In genomic region chrX:71607488-71607887, GRCh38 we compare ENCODE assay signal across 23 cellular contexts. TPM values are rescaled to one million over a fixed set of nuclear protein-coding genes. Genes with fewer than 3 reads are reported as not detected.
DNase-seq lines count a peak whose midpoint lies in the region; ATAC-seq, FAIRE-seq and TF ChIP-seq lines count a peak whose summit lies in the region.
"Had no signal": no experiment of that assay in that cellular context is flagged by ENCODE, and none has a peak within 500 bp of the region (broad histone marks: within the 10 kb centered on the region; RNA-seq: fewer than 3 reads in every experiment).

No MANE protein-coding gene starts in this region.

- H3K4me1 Mint-ChIP-seq in activated CD4-positive, alpha-beta T cell treated with anti-CD3 and anti-CD28 coated beads, Interleukin-2, amount 10 ng/mL, durations not matched to agents 7 days and 5 days = peaks cover 71% of the 10 kb centered on the region
- peaks cover 51% of the 10 kb centered on the region for H3K4me1 Mint-ChIP-seq in activated naive CD8-positive, alpha-beta T cell treated with anti-CD3 and anti-CD28 coated beads, Interleukin-2, amount 10 ng/mL, durations not matched to agents 7 days and 5 days
- H3K4me1 Mint-ChIP-seq: brain had no signal

- no peak overlapping the region for H3K4me3 ChIP-seq in Loucy (ENCODE audit: low read length, poor library complexity, severe bottlenecking)
- H3K4me3 ChIP-seq in osteoblast (ENCODE audit: insufficient read depth, low read length) = no peak overlapping the region
- H3K4me3 ChIP-seq in small intestine (ENCODE audit: low read depth in 1 of 2, low read length in 2 of 2) = no peak overlapping the region
- H3K4me3 ChIP-seq: A549, coronary artery, thyroid gland had no signal

- CTCF ChIA-PET in activated CD4-positive, alpha-beta T cell treated with anti-CD3 and anti-CD28 coated beads, Interleukin-2, amount 10 ng/mL, durations not matched to agents 7 days and 5 days (lab: Charles Lee) = interaction anchor here (1.0 to 1.6 kb wide), 4 partner anchors 9 to 22 kb away, joined by 3 read pairs; no protein-coding TSS in a partner anchor

- H3F3A ChIP-seq in Loucy (ENCODE audit: low read depth) = no peaks in the 10 kb centered on the region; the same call in 1 of the 2 replicates

- no peaks in the 10 kb centered on the region for H3K79me2 ChIP-seq in Loucy (ENCODE audit: insufficient read depth, low read length)
- no peaks in the 10 kb centered on the region for H3K79me2 ChIP-seq in osteoblast (ENCODE audit: insufficient read depth, low read length)

- 79 to 94% (median 82%) methylated on average over 2 of the region's 2 CpGs for WGBS in small intestine, 3 donors

- no peaks in the 10 kb centered on the region for H3K27me3 ChIP-seq in Loucy (ENCODE audit: insufficient read depth, low read length, poor library complexity, severe bottlenecking)
- H3K27me3 ChIP-seq in osteoblast (ENCODE audit: insufficient read depth, low read length) = peaks cover 2% of the 10 kb centered on the region
- no peaks in the 10 kb centered on the region for H3K27me3 ChIP-seq in small intestine (ENCODE audit: control insufficient read depth in 2 of 2, insufficient read depth in 2 of 2, low read length in 2 of 2)
- H3K27me3 ChIP-seq: thyroid gland had no signal

- H3K36me3 ChIP-seq in Loucy (ENCODE audit: insufficient read depth, low read length) = peaks cover 5% of the 10 kb centered on the region; the same call in 1 of the 2 replicates
- peaks cover 59% of the 10 kb centered on the region for H3K36me3 ChIP-seq in osteoblast (ENCODE audit: insufficient read depth, low read length)
- H3K36me3 ChIP-seq in small intestine (ENCODE audit: control insufficient read depth in 2 of 2, insufficient read depth in 2 of 2, low read length in 2 of 2) = peaks cover 3 to 5% of the 10 kb centered on the region in 2 donors

- H4K20me1 ChIP-seq in Loucy (ENCODE audit: insufficient read depth, low read length, poor library complexity, severe bottlenecking) (no peaks in the 10 kb centered on the region), osteoblast (ENCODE audit: insufficient read depth, low read length) (peaks cover 3% of the 10 kb centered on the region)

- no peak for DNase-seq in activated CD4-positive, alpha-beta T cell treated with anti-CD3 and anti-CD28 coated beads, Interleukin-2, amount 10 ng/mL, durations not matched to agents 7 days and 5 days
- no peak for DNase-seq in activated CD4-positive, alpha-beta T cell treated with anti-CD3 and anti-CD28 coated beads, Interleukin-2, amount 50 U/mL, for 1 hour
- no peak for DNase-seq in activated naive CD8-positive, alpha-beta T cell treated with anti-CD3 and anti-CD28 coated beads, Interleukin-2, amount 10 ng/mL, durations not matched to agents 7 days and 5 days
- DNase-seq in osteoblast (ENCODE audit: insufficient read length, low spot score, missing footprints) = peak; percentile 39
- DNase-seq in HCEC 1CT = no peak
- no peak for DNase-seq in small intestine
- no peak for DNase-seq in NCI-H128 (lab: John Stamatoyannopoulos, UW; ENCODE audit: unreplicated experiment)
- DNase-seq: activated gamma-delta T cell, DMS79, hippocampal formation, kidney, naive B cell, NCI-H1417 treated with DMSO at 0.1 percent for 48 hours, thyroid gland had no signal

- H3K9me3 ChIP-seq in Loucy (ENCODE audit: insufficient read depth, low read depth, low read length) = no peaks in the 10 kb centered on the region
- peaks cover 2% of the 10 kb centered on the region for H3K9me3 ChIP-seq in osteoblast (ENCODE audit: low read depth, low read length)
- no peaks in the 10 kb centered on the region for H3K9me3 ChIP-seq in small intestine (ENCODE audit: control insufficient read depth, low read depth)
- H3K9me3 ChIP-seq: thyroid gland had no signal

- POLR2A ChIA-PET in activated CD4-positive, alpha-beta T cell treated with anti-CD3 and anti-CD28 coated beads, Interleukin-2, amount 10 ng/mL, durations not matched to agents 7 days and 5 days (lab: Charles Lee) = no interaction called here
- POLR2A ChIA-PET in activated naive CD8-positive, alpha-beta T cell treated with anti-CD3 and anti-CD28 coated beads, Interleukin-2, amount 10 ng/mL, durations not matched to agents 7 days and 5 days (lab: Charles Lee) = interaction anchor here (0.6 to 2.2 kb wide), 5 partner anchors 8 to 75 kb away, joined by 3 to 10 read pairs (median 4); no protein-coding TSS in a partner anchor

- H3K4me2 ChIP-seq in Loucy (ENCODE audit: low read depth, low read length, poor library complexity, severe bottlenecking) (peak overlapping the region; percentile 33), osteoblast (ENCODE audit: insufficient read depth, low read length) (no peak overlapping the region)
- H3K4me2 ChIP-seq: A549 had no signal

- no peak for FAIRE-seq in small intestine (lab: Jason Lieb, UNC)
- FAIRE-seq: A549, kidney had no signal

- no peaks in the 10 kb centered on the region for H3K9me3 Mint-ChIP-seq in activated CD4-positive, alpha-beta T cell treated with anti-CD3 and anti-CD28 coated beads, Interleukin-2, amount 10 ng/mL, durations not matched to agents 7 days and 5 days
- H3K9me3 Mint-ChIP-seq in activated naive CD8-positive, alpha-beta T cell treated with anti-CD3 and anti-CD28 coated beads, Interleukin-2, amount 10 ng/mL, durations not matched to agents 7 days and 5 days = no peaks in the 10 kb centered on the region

- ATAC-seq in activated naive CD8-positive, alpha-beta T cell treated with anti-CD3 and anti-CD28 coated beads, Interleukin-2, amount 10 ng/mL, durations not matched to agents 7 days and 5 days (ENCODE audit: low read depth) = no peak
- ATAC-seq: A549, Panc1 had no signal

- H3K36me3 Mint-ChIP-seq in activated CD4-positive, alpha-beta T cell treated with anti-CD3 and anti-CD28 coated beads, Interleukin-2, amount 10 ng/mL, durations not matched to agents 7 days and 5 days (ENCODE audit: low read depth) = peaks cover 81% of the 10 kb centered on the region
- peaks cover 52% of the 10 kb centered on the region for H3K36me3 Mint-ChIP-seq in activated naive CD8-positive, alpha-beta T cell treated with anti-CD3 and anti-CD28 coated beads, Interleukin-2, amount 10 ng/mL, durations not matched to agents 7 days and 5 days

- peak overlapping the region; percentile 95 for H3K27ac Mint-ChIP-seq in activated CD4-positive, alpha-beta T cell treated with anti-CD3 and anti-CD28 coated beads, Interleukin-2, amount 10 ng/mL, durations not matched to agents 7 days and 5 days
- peak overlapping the region; percentile 95 for H3K27ac Mint-ChIP-seq in activated naive CD8-positive, alpha-beta T cell treated with anti-CD3 and anti-CD28 coated beads, Interleukin-2, amount 10 ng/mL, durations not matched to agents 7 days and 5 days
- H3K27ac Mint-ChIP-seq: brain had no signal

- no peak overlapping the region for H3K4me3 Mint-ChIP-seq in activated CD4-positive, alpha-beta T cell treated with anti-CD3 and anti-CD28 coated beads, Interleukin-2, amount 10 ng/mL, durations not matched to agents 7 days and 5 days
- H3K4me3 Mint-ChIP-seq in activated naive CD8-positive, alpha-beta T cell treated with anti-CD3 and anti-CD28 coated beads, Interleukin-2, amount 10 ng/mL, durations not matched to agents 7 days and 5 days = peak overlapping the region; percentile 63
- H3K4me3 Mint-ChIP-seq: brain, naive B cell had no signal

- TF ChIP-seq CTCF in Loucy (conservative IDR thresholded peaks at IDR 0.05; ENCODE audit: low read length) (no peak), osteoblast (IDR thresholded peaks at IDR 0.05; ENCODE audit: extremely low read depth, low read depth, low read length) (no peak)

- H3K4me1 ChIP-seq in Loucy (ENCODE audit: insufficient read depth, low read length, poor library complexity, severe bottlenecking) (peaks cover 35% of the 10 kb centered on the region), osteoblast (ENCODE audit: insufficient read depth, low read length) (no peaks in the 10 kb centered on the region), small intestine (ENCODE audit: control insufficient read depth in 2 of 2, insufficient read depth in 1 of 2, low read depth in 1 of 2, low read length in 1 of 2) (no peaks in the 10 kb centered on the region)
- H3K4me1 ChIP-seq: A549, thyroid gland had no signal

- H2AFZ ChIP-seq in Loucy (ENCODE audit: low read length) (peak overlapping the region; percentile 91; the same call in 1 of the 2 replicates), osteoblast (ENCODE audit: low read length) (no peak overlapping the region)

- H3K27ac ChIP-seq in osteoblast (ENCODE audit: low read depth, low read length) = no peak overlapping the region
- H3K27ac ChIP-seq in small intestine (ENCODE audit: low read depth in 1 of 2, low read length in 1 of 2) = no peak overlapping the region
- H3K27ac ChIP-seq: A549, C4-2B, coronary artery, thyroid gland had no signal

- no peaks in the 10 kb centered on the region for H3K27me3 Mint-ChIP-seq in activated CD4-positive, alpha-beta T cell treated with anti-CD3 and anti-CD28 coated beads, Interleukin-2, amount 10 ng/mL, durations not matched to agents 7 days and 5 days
- H3K27me3 Mint-ChIP-seq in activated naive CD8-positive, alpha-beta T cell treated with anti-CD3 and anti-CD28 coated beads, Interleukin-2, amount 10 ng/mL, durations not matched to agents 7 days and 5 days = no peaks in the 10 kb centered on the region
- H3K27me3 Mint-ChIP-seq: brain, progenitor cell of endocrine pancreas had no signal

- H3K9me2 ChIP-seq in Loucy (replicated peaks; ENCODE audit: low read depth, low read length) = no peaks in the 10 kb centered on the region

- peak overlapping the region; percentile 48 for H3K9ac ChIP-seq in Loucy (ENCODE audit: low read depth, low read length, poor library complexity, severe bottlenecking)

RNA-seq across cellular contexts. Expression of gene CXCR3, which starts 10.8 kb away (rescaled TPM):
- 10 to 100 TPM; 68.2 to 73.5 TPM for total RNA-seq in activated CD4-positive, alpha-beta T cell treated with anti-CD3 and anti-CD28 coated beads, Interleukin-2, amount 10 ng/mL, durations not matched to agents 7 days and 5 days
- total RNA-seq in activated naive CD8-positive, alpha-beta T cell treated with anti-CD3 and anti-CD28 coated beads, Interleukin-2, amount 10 ng/mL, durations not matched to agents 7 days and 5 days = 100 to 1,000 TPM; 105 to 107 TPM
- not detected in 2 replicates for total RNA-seq in osteoblast
- 1 to 10 TPM; 4.1 to 7.6 (median 4.2) TPM for polyA plus RNA-seq in small intestine
- total RNA-seq: fibroblast of villous mesenchyme, LHCN-M2, progenitor cell of endocrine pancreas had no signal
- polyA plus RNA-seq: A549 had no signal

RNA-seq across cellular contexts. Expression of gene GCNA, which starts 29.3 kb away (rescaled TPM):
- 1 to 10 TPM; 4.7 to 5.9 TPM for total RNA-seq in activated CD4-positive, alpha-beta T cell treated with anti-CD3 and anti-CD28 coated beads, Interleukin-2, amount 10 ng/mL, durations not matched to agents 7 days and 5 days
- total RNA-seq in activated naive CD8-positive, alpha-beta T cell treated with anti-CD3 and anti-CD28 coated beads, Interleukin-2, amount 10 ng/mL, durations not matched to agents 7 days and 5 days = 1 to 10 TPM; 8.5 to 8.7 TPM
- total RNA-seq in osteoblast = 4.3 and 4.4 TPM in 2 replicates
- 1 to 10 TPM; 1.1 to 1.6 (median 1.5) TPM for polyA plus RNA-seq in small intestine

Comparison
In these comparisons a context has a peak if more than half of its experiments do, and no peak if none do; other contexts are left out.
1. RNA of gene CXCR3, which starts 10.8 kb away (total RNA-seq): 105 to 107 TPM in activated naive CD8-positive, alpha-beta T cell treated with anti-CD3 and anti-CD28 coated beads, Interleukin-2, amount 10 ng/mL, durations not matched to agents 7 days and 5 days and 68.2 to 73.5 TPM in activated CD4-positive, alpha-beta T cell treated with anti-CD3 and anti-CD28 coated beads, Interleukin-2, amount 10 ng/mL, durations not matched to agents 7 days and 5 days; not detected in osteoblast; every median in the first group is over 10 times any median in the second.